ENCODE assay signal across 1 cellular context in genomic region chr6:32177788-32178546, GRCh38.
TF ChIP-seq lines count a peak whose summit lies in the region.

Gene RNF5, plus strand, starts transcription at chr6:32178405. Its CDS starts 107 bp downstream, at chr6:32178512.

TF ChIP-seq in HepG2, 621 proteins besides CTCF, POLR2A, EP300 and RAD21 (continued from another document and continues in another):
- TF ChIP-seq REXO4 (CRISPR knock-in tag; IDR thresholded peaks at IDR 0.05; ENCODE audit: borderline replicate concordance) (no peak), NR3C1 (CRISPR knock-in tag; IDR thresholded peaks at IDR 0.05) (no peak), HNF1B (CRISPR knock-in tag; IDR thresholded peaks at IDR 0.05) (no peak), MNT (IDR thresholded peaks at IDR 0.05) (peak; percentile 57; the same call in 1 of the 2 replicates), TAF15 (IDR thresholded peaks at IDR 0.05; ENCODE audit: low read depth, low read length, poor library complexity, severe bottlenecking) (no peak), ZNF674 (CRISPR knock-in tag; IDR thresholded peaks at IDR 0.05; ENCODE audit: low read depth) (no peak), PHF20 (CRISPR knock-in tag; IDR thresholded peaks at IDR 0.05) (peak; percentile 7; the same call in 1 of the 2 replicates), SNAPC2 (CRISPR knock-in tag; IDR thresholded peaks at IDR 0.05) (no peak), PCBP1 (IDR thresholded peaks at IDR 0.05; ENCODE audit: borderline replicate concordance, low read depth, low read length) (no peak), KLF12 (CRISPR knock-in tag; IDR thresholded peaks at IDR 0.05; ENCODE audit: borderline replicate concordance) (no peak), SAP130 (CRISPR knock-in tag; IDR thresholded peaks at IDR 0.05; ENCODE audit: low read depth) (peak; percentile 63), ZFP41 (CRISPR knock-in tag; IDR thresholded peaks at IDR 0.05; ENCODE audit: borderline replicate concordance) (no peak), ZSCAN25 (CRISPR knock-in tag; IDR thresholded peaks at IDR 0.05) (no peak), HMG20B (CRISPR knock-in tag; conservative IDR thresholded peaks at IDR 0.05) (no peak), SKIL (CRISPR knock-in tag; IDR thresholded peaks at IDR 0.05; ENCODE audit: borderline replicate concordance) (no peak), TRIM22 (IDR thresholded peaks at IDR 0.05) (no peak), HHEX (CRISPR knock-in tag; IDR thresholded peaks at IDR 0.05) (no peak), ZNF407 (CRISPR knock-in tag; IDR thresholded peaks at IDR 0.05; ENCODE audit: not compliant biosample characterization) (no peak), ZBTB43 (CRISPR knock-in tag; conservative IDR thresholded peaks at IDR 0.05) (no peak), ZNF460 (CRISPR knock-in tag; IDR thresholded peaks at IDR 0.05; ENCODE audit: borderline replicate concordance) (no peak), ESRRA (CRISPR knock-in tag; IDR thresholded peaks at IDR 0.05; ENCODE audit: low read depth) (peak; percentile 25; the same call in 1 of the 2 replicates), ZNF343 (CRISPR knock-in tag; IDR thresholded peaks at IDR 0.05) (no peak), RELA (CRISPR knock-in tag; IDR thresholded peaks at IDR 0.05) (no peak; the same call in 1 of the 2 replicates), ZFP37 (CRISPR knock-in tag; IDR thresholded peaks at IDR 0.05; ENCODE audit: borderline replicate concordance) (0 out of 2 replicates have a peak, but pooled peaks have one; percentile 63), ZNF350 (CRISPR knock-in tag; IDR thresholded peaks at IDR 0.05; ENCODE audit: borderline replicate concordance, low read depth) (no peak; the same call in 1 of the 2 replicates), ZKSCAN1 (IDR thresholded peaks at IDR 0.05; ENCODE audit: low read length) (no peak), ZNF160 (CRISPR knock-in tag; IDR thresholded peaks at IDR 0.05) (no peak), GFI1 (CRISPR knock-in tag; IDR thresholded peaks at IDR 0.05; ENCODE audit: borderline replicate concordance) (no peak), MIXL1 (CRISPR knock-in tag; IDR thresholded peaks at IDR 0.05) (no peak), ZNF704 (CRISPR knock-in tag; IDR thresholded peaks at IDR 0.05; ENCODE audit: borderline replicate concordance) (no peak), ZNF138 (CRISPR knock-in tag; IDR thresholded peaks at IDR 0.05; ENCODE audit: low read depth) (no peak), MED1 (CRISPR knock-in tag; IDR thresholded peaks at IDR 0.05) (no peak), ZNF225 (CRISPR knock-in tag; IDR thresholded peaks at IDR 0.05) (no peak), TBP (CRISPR knock-in tag; IDR thresholded peaks at IDR 0.05) (no peak), AKNA (CRISPR knock-in tag; IDR thresholded peaks at IDR 0.05; ENCODE audit: borderline replicate concordance) (no peak), LCORL (IDR thresholded peaks at IDR 0.05) (peak; percentile 45; the same call in 1 of the 2 replicates), LCORL (CRISPR knock-in tag; IDR thresholded peaks at IDR 0.05) (peak; percentile 72)
